ENCODE assay signal across 8 cellular contexts in genomic region chr11:66126808-66127555, GRCh38. TPM values are rescaled to one million over a fixed set of nuclear protein-coding genes. Genes with fewer than 3 reads are reported as not detected.
A peak's percentile ranks its signal among the peaks of the same experiment; 100 is the strongest.
DNase-seq lines count a peak whose midpoint lies in the region; ATAC-seq, FAIRE-seq and TF ChIP-seq lines count a peak whose summit lies in the region.

No MANE protein-coding gene starts in this region.

- WGBS in A549 (ENCODE audit: missing lambda C conversion rate) = 69% methylated on average over 14 of the region's 14 CpGs
- WGBS in suprapubic skin = 14% methylated on average over 13 of the region's 14 CpGs

- ATAC-seq in A549 = peak; percentile 55 to 64
- ATAC-seq in GM19035 (IDR thresholded peaks at IDR 0.05; ENCODE audit: unreplicated experiment) = peak; percentile 66

- H4K20me1 ChIP-seq in fibroblast of lung (ENCODE audit: control insufficient read depth, extremely low read depth, insufficient read depth, low read length) = no peaks in the 10 kb centered on the region

- no peaks in the 10 kb centered on the region for H3K36me3 ChIP-seq in fibroblast of lung (ENCODE audit: control insufficient read depth, insufficient read depth, low read length)
- H3K36me3 ChIP-seq in neutrophil = no peaks in the 10 kb centered on the region
- H3K36me3 ChIP-seq in suprapubic skin = no peaks in the 10 kb centered on the region

- peaks cover 6% of the 10 kb centered on the region for H3K79me2 ChIP-seq in fibroblast of lung (ENCODE audit: control insufficient read depth, insufficient read depth, low read length)

- peaks cover 60% of the 10 kb centered on the region for H3K4me1 ChIP-seq in A549
- H3K4me1 ChIP-seq in fibroblast of lung (ENCODE audit: control insufficient read depth, extremely low read depth, insufficient read depth, low read length) = peaks cover 21% of the 10 kb centered on the region
- peaks cover 22 to 26% of the 10 kb centered on the region in 2 experiments for H3K4me1 ChIP-seq in neutrophil (ENCODE audit: control insufficient read depth in 1 of 2, insufficient read depth in 1 of 2, low read depth in 1 of 2, low read length in 1 of 2)
- H3K4me1 ChIP-seq in suprapubic skin = peaks cover 37% of the 10 kb centered on the region

- H3K4me3 ChIP-seq in A549 (no peak overlapping the region), fibroblast of lung (replicated peaks in 1 of 4; ENCODE audit: control extremely low read depth in 1 of 4, insufficient read depth in 1 of 4, low read depth in 3 of 4, low read length in 4 of 4) (no peak overlapping the region), neutrophil (ENCODE audit: low read depth in 1 of 2, low read length in 1 of 2) (no peak overlapping the region), suprapubic skin (peak overlapping the region; percentile 6)

- H3K4me2 ChIP-seq in A549 (peak overlapping the region; percentile 42), fibroblast of lung (ENCODE audit: extremely low read depth, insufficient read depth, low read length) (peak overlapping the region; percentile 67)

- H2AFZ ChIP-seq in fibroblast of lung (ENCODE audit: low read length) = peak overlapping the region; percentile 82

- CTCF ChIA-PET in A549 (lab: Yijun Ruan, JAX) = interaction anchor here (0.7 to 4.4 kb wide), 6 partner anchors 7 to 59 kb away, joined by 3 to 23 read pairs (median 4); no protein-coding TSS in a partner anchor

- no peak for TF ChIP-seq POLR2A in A549 (IDR thresholded peaks at IDR 0.05; ENCODE audit: low read length)
- no peak for TF ChIP-seq POLR2A in suprapubic skin (IDR thresholded peaks at IDR 0.05)

- H3K9me3 ChIP-seq in A549 (no peaks in the 10 kb centered on the region), fibroblast of lung (ENCODE audit: control insufficient read depth, insufficient read depth, low read depth, low read length) (no peaks in the 10 kb centered on the region), neutrophil (no peaks in the 10 kb centered on the region), suprapubic skin (no peaks in the 10 kb centered on the region)

- DNase-seq in A549 (ENCODE audit: low read depth in 1 of 2, low spot score in 1 of 2) (no peak), NCI-H526 (lab: John Stamatoyannopoulos, UW) (peak; percentile 84 to 90), fibroblast of lung (ENCODE audit: low read depth in 2 of 2) (peak; percentile 47 to 89), suprapubic skin (ENCODE audit: low spot score in 2 of 2) (no peak), NCI-H226 (no peak)
- DNase-seq in activated T-cell treated with anti-CD3 and anti-CD28 coated beads, Interleukin-2, amount 50 U/mL, for 1 hour = peak; percentile 60

- H3K27ac ChIP-seq in A549 (peak overlapping the region; percentile 73 to 93), fibroblast of lung (ENCODE audit: insufficient read depth, low read length) (peak overlapping the region; percentile 69), neutrophil (peak overlapping the region; percentile 80), suprapubic skin (peak overlapping the region; percentile 75)

- H3K27me3 ChIP-seq in fibroblast of lung (ENCODE audit: control insufficient read depth, insufficient read depth, low read length) = no peaks in the 10 kb centered on the region
- no peaks in the 10 kb centered on the region for H3K27me3 ChIP-seq in neutrophil
- H3K27me3 ChIP-seq in suprapubic skin = no peaks in the 10 kb centered on the region

- TF ChIP-seq CTCF in A549 (IDR thresholded peaks at IDR 0.05) (no peak), fibroblast of lung (conservative IDR thresholded peaks at IDR 0.05 in 1 of 2, IDR thresholded peaks at IDR 0.05 in 1 of 2; ENCODE audit: low read depth in 1 of 2, low read length in 2 of 2) (no peak), neutrophil (IDR thresholded peaks at IDR 0.05) (no peak), suprapubic skin (IDR thresholded peaks at IDR 0.05) (no peak)

- no peak for TF ChIP-seq EP300 in A549 (IDR thresholded peaks at IDR 0.05)
- TF ChIP-seq EP300 in suprapubic skin (IDR thresholded peaks at IDR 0.05) = no peak

- FAIRE-seq in A549 (lab: Jason Lieb, UNC) = no peak

- POLR2A ChIA-PET in A549 (lab: Yijun Ruan, JAX) = interaction anchor here (2.4 kb wide), 1 partner anchor 14 kb away, joined by 7 read pairs; no protein-coding TSS in a partner anchor

- peak overlapping the region; percentile 13 for H3K9ac ChIP-seq in fibroblast of lung (ENCODE audit: insufficient read depth, low read length)

- TF ChIP-seq RAD21 in A549 (conservative IDR thresholded peaks at IDR 0.05 in 1 of 2, IDR thresholded peaks at IDR 0.05 in 1 of 2) = no peak; a peak in 1 of 5 replicates

TF ChIP-seq in A549, 52 proteins besides CTCF, POLR2A, EP300 and RAD21:
- TF ChIP-seq HOXB5 (CRISPR knock-in tag; IDR thresholded peaks at IDR 0.05) (no peak), CHD4 (IDR thresholded peaks at IDR 0.05; ENCODE audit: borderline replicate concordance) (no peak), CBX8 (IDR thresholded peaks at IDR 0.05) (no peak), FOXS1 (CRISPR knock-in tag; IDR thresholded peaks at IDR 0.05) (no peak), CEBPB (IDR thresholded peaks at IDR 0.05) (no peak), JUN (IDR thresholded peaks at IDR 0.05) (no peak), ZNF302 (CRISPR knock-in tag; IDR thresholded peaks at IDR 0.05) (no peak), EHMT2 (IDR thresholded peaks at IDR 0.05; ENCODE audit: low read depth) (no peak), ESRRA (IDR thresholded peaks at IDR 0.05; ENCODE audit: borderline replicate concordance, low read length) (no peak)

RNA-seq across cellular contexts. Expression of gene PACS1, which starts 56.9 kb away (rescaled TPM):
- polyA plus RNA-seq in A549 (2011; rRNA removed) (48.2 and 71.7 TPM in 2 replicates), A549 (2017; fragmentation: RNase III; extraction: RNeasy Plus Mini Kit Qiagen cat#74134 plus additional on column Dnase treatment) (49.4 to 64.0 TPM (median 59.1 TPM) in 3 replicates), fibroblast of lung (27.7 and 28.5 TPM in 2 replicates)
- polyA plus RNA-seq in A549 (2012; cell fraction: cytosol; rRNA removed) = 38.2 and 53.4 TPM in 2 replicates
- 68.3 and 74.7 TPM in 2 replicates for polyA plus RNA-seq in A549 (2012; cell fraction: nucleus; rRNA removed)
- 175 and 196 TPM in 2 replicates for polyA minus RNA-seq in A549 (2011; rRNA and poly(A)+ RNA removed)
- total RNA-seq in fibroblast of lung (16.4 and 25.9 TPM in 2 replicates), suprapubic skin (10 to 100 TPM; 30.5 to 78.6 (median 41.8) TPM)
- polyA plus RNA-seq in fibroblast of lung (2012) = 37.1 and 39.7 TPM in 2 replicates
- polyA minus RNA-seq in fibroblast of lung (ENCODE audit: low replicate concordance) = 98.0 and 145 TPM in 2 replicates

Comparison
In these comparisons a context has a peak if more than half of its experiments do, and no peak if none do; other contexts are left out.
1. DNase-seq: peak in NCI-H526 (2 of 2), activated T-cell treated with anti-CD3 and anti-CD28 coated beads, Interleukin-2, amount 50 U/mL, for 1 hour (single experiment) and fibroblast of lung (2 of 2); none in A549 (0 of 2), suprapubic skin (0 of 2) and NCI-H226 (single experiment).
2. Peak in every context shown above with its lines, with median percentiles within 50 percentile points of each other: H3K27ac ChIP-seq.